ENCODE assay signal across 31 cellular contexts in genomic region chr1:167432780-167433179, GRCh38.
A peak's percentile ranks its signal among the peaks of the same experiment; 100 is the strongest.
DNase-seq lines count a peak whose midpoint lies in the region; ATAC-seq, FAIRE-seq and TF ChIP-seq lines count a peak whose summit lies in the region.
"Had no signal": no experiment of that assay in that cellular context is flagged by ENCODE, and none has a peak within 500 bp of the region (broad histone marks: within the 10 kb centered on the region; RNA-seq: fewer than 3 reads in every experiment).

No MANE protein-coding gene starts in this region.

- no peaks in the 10 kb centered on the region for H3K23me2 ChIP-seq in H1 (ENCODE audit: low read depth, low read length)

- WGBS in H1 (ENCODE audit: extremely low coverage in 1 of 2, insufficient coverage in 1 of 2, insufficient read length in 1 of 2, insufficient replicate concordance in 2 of 2, low coverage in 1 of 2, low lambda C conversion rate in 2 of 2, missing lambda C conversion rate in 1 of 2), 2 experiments = 94% methylated on average over 7 of the region's 7 CpGs; no CpG with 5 or more reads in 1 of the 2 experiments
- whole genome bisulfite sequencing in small intestine, 3 donors = 96 to 99% (median 98%) methylated on average over 7 of the region's 7 CpGs

- no peak overlapping the region for H2BK15ac ChIP-seq in H1 (ENCODE audit: low read length)

- H3K79me2 ChIP-seq in H1 (ENCODE audit: control insufficient read depth in 1 of 2, insufficient read depth in 2 of 2, low read length in 2 of 2) = no peaks in the 10 kb centered on the region

- no peak overlapping the region for H3K18ac ChIP-seq in H1 (ENCODE audit: extremely low read depth, low read length)

- no peak overlapping the region; a peak in 1 of 7 replicates for H3K9ac ChIP-seq in H1 (replicated peaks in 1 of 4; ENCODE audit: extremely low read depth in 1 of 4, low read depth in 3 of 4, low read length in 3 of 4)

- H3K4ac ChIP-seq in H1 (replicated peaks; ENCODE audit: insufficient read length, low read depth, low read length) = no peak overlapping the region

- H4K5ac ChIP-seq in H1 (ENCODE audit: insufficient read length, low read depth, low read length) = no peak overlapping the region

- no peak overlapping the region for H3K4me3 ChIP-seq in H1 (ENCODE audit: extremely low read depth in 1 of 4, insufficient read depth in 2 of 4, low read depth in 3 of 4, low read length in 4 of 4)
- H3K4me3 ChIP-seq in small intestine (ENCODE audit: low read depth in 1 of 2, low read length in 2 of 2) = no peak overlapping the region
- H3K4me3 ChIP-seq: HAP-1, ovary had no signal

- H2BK12ac ChIP-seq in H1 (ENCODE audit: low read depth, low read length) = peak overlapping the region; percentile 77; the same call in 1 of the 2 replicates

- peaks cover 90% of the 10 kb centered on the region for H3K36me3 Mint-ChIP-seq in activated T-cell treated with anti-CD3 and anti-CD28 coated beads, Interleukin-2, amount 50 U/mL, for 24 hours (ENCODE audit: low read depth)
- peaks cover 35% of the 10 kb centered on the region for H3K36me3 Mint-ChIP-seq in activated T-cell treated with anti-CD3 and anti-CD28 coated beads, Interleukin-2, amount 50 U/mL, for 4 hours (ENCODE audit: insufficient read depth)
- peaks cover 59% of the 10 kb centered on the region for H3K36me3 Mint-ChIP-seq in T-cell
- peaks cover 100% of the 10 kb centered on the region for H3K36me3 Mint-ChIP-seq in stimulated activated effector memory CD8-positive, alpha-beta T cell treated with anti-CD3 and anti-CD28 coated beads, Interleukin-12 subunit alpha, Interleukin-12 subunit beta, amount 100 ng/mL, for 72 hours
- H3K36me3 Mint-ChIP-seq: stimulated activated naive B cell treated with anti-CD40 and anti-IgM and Interleukin-4, amounts not matched to agents 10 μg/mL and 1 μg/mL and 100 μg/mL, for 72 hours had no signal

- no peak overlapping the region for H2AK5ac ChIP-seq in H1 (ENCODE audit: low read depth, low read length)

- no peak overlapping the region for H4K91ac ChIP-seq in H1 (replicated peaks; ENCODE audit: insufficient read length, low read length)

- no peaks in the 10 kb centered on the region for H3K27me3 Mint-ChIP-seq in activated T-cell treated with anti-CD3 and anti-CD28 coated beads, Interleukin-2, amount 50 U/mL, for 24 hours
- H3K27me3 Mint-ChIP-seq in activated T-cell treated with anti-CD3 and anti-CD28 coated beads, Interleukin-2, amount 50 U/mL, for 4 hours (ENCODE audit: low read depth) = no peaks in the 10 kb centered on the region
- no peaks in the 10 kb centered on the region for H3K27me3 Mint-ChIP-seq in T-cell

- H3K4me3 Mint-ChIP-seq in activated T-cell treated with anti-CD3 and anti-CD28 coated beads, Interleukin-2, amount 50 U/mL, for 24 hours = no peak overlapping the region
- no peak overlapping the region for H3K4me3 Mint-ChIP-seq in activated T-cell treated with anti-CD3 and anti-CD28 coated beads, Interleukin-2, amount 50 U/mL, for 4 hours
- H3K4me3 Mint-ChIP-seq in T-cell = no peak overlapping the region
- no peak overlapping the region for H3K4me3 Mint-ChIP-seq in stimulated activated effector memory CD8-positive, alpha-beta T cell treated with anti-CD3 and anti-CD28 coated beads, Interleukin-12 subunit alpha, Interleukin-12 subunit beta, amount 100 ng/mL, for 72 hours
- H3K4me3 Mint-ChIP-seq: nephron progenitor cell; stimulated activated naive B cell treated with anti-CD40 and anti-IgM and Interleukin-4, amounts not matched to agents 10 μg/mL and 1 μg/mL and 100 μg/mL, for 72 hours had no signal

- H3K4me1 ChIP-seq in H1 (replicated peaks in 1 of 4; ENCODE audit: control insufficient read depth in 3 of 4, insufficient read depth in 4 of 4, low read length in 3 of 4) (peaks cover 10 to 35% (median 23%) of the 10 kb centered on the region in 4 experiments), small intestine (ENCODE audit: control insufficient read depth in 2 of 2, insufficient read depth in 1 of 2, low read depth in 1 of 2, low read length in 1 of 2) (peaks cover 0 to 2% of the 10 kb centered on the region in 2 donors)

- no peak overlapping the region for H4K8ac ChIP-seq in H1 (ENCODE audit: extremely low read depth, insufficient read depth, low read length)

- H3K27ac ChIP-seq in H1 (ENCODE audit: low read depth, low read length) (no peak overlapping the region), small intestine (ENCODE audit: low read depth in 1 of 2, low read length in 1 of 2) (no peak overlapping the region)
- H3K27ac ChIP-seq: brain microvascular endothelial cell, ovary had no signal

- no peak overlapping the region for H2BK5ac ChIP-seq in H1 (ENCODE audit: low read depth, low read length)

- ATAC-seq in activated T-cell treated with anti-CD3 and anti-CD28 coated beads, Interleukin-2, amount 50 U/mL, for 4 hours = no peak
- no peak for ATAC-seq in T-cell (replicated peaks in 1 of 4)
- ATAC-seq in stimulated activated effector memory CD8-positive, alpha-beta T cell treated with anti-CD3 and anti-CD28 coated beads, Interleukin-12 subunit alpha, Interleukin-12 subunit beta, amount 100 ng/mL, for 72 hours = no peak
- ATAC-seq: Panc1 had no signal

- no peaks in the 10 kb centered on the region for H3K79me1 ChIP-seq in H1 (ENCODE audit: low read depth, low read length)

- no peak for TF ChIP-seq RAD21 in H1 (IDR thresholded peaks at IDR 0.05 in 1 of 2, conservative IDR thresholded peaks at IDR 0.05 in 1 of 2; ENCODE audit: low read depth in 2 of 2, low read length in 2 of 2)

- no peak for DNase-seq in activated T-cell treated with anti-CD3 and anti-CD28 coated beads, Interleukin-2, amount 50 U/mL, for 24 hours
- DNase-seq in activated T-cell treated with anti-CD3 and anti-CD28 coated beads, Interleukin-2, amount 50 U/mL, for 4 hours = no peak
- DNase-seq in T-cell (no peak), H1 (ENCODE audit: low read depth in 1 of 2, low spot score in 2 of 2) (peak in 1 of 2 experiments; percentile 40), superior temporal gyrus (ENCODE audit: extremely low spot score) (no peak), small intestine (no peak), AG08395 (ENCODE audit: low spot score) (no peak)
- DNase-seq in stimulated activated effector memory CD8-positive, alpha-beta T cell treated with anti-CD3 and anti-CD28 coated beads, Interleukin-12 subunit alpha, Interleukin-12 subunit beta, amount 100 ng/mL, for 72 hours (ENCODE audit: low spot score in 2 of 2) = no peak
- DNase-seq: 8988T; activated CD8-positive, alpha-beta memory T cell treated with anti-CD3 and anti-CD28 coated beads, Interleukin-2, amount 50 U/mL, for 48 hours; activated effector memory CD4-positive, alpha-beta T cell treated with anti-CD3 and anti-CD28 coated beads, Interleukin-2, amount 50 U/mL, for 16 hours; amniotic stem cell; brain microvascular endothelial cell; COR-L47; DMS79; effector CD4-positive, alpha-beta T cell; GF-D8; head of caudate nucleus; kidney; NCI-H1092 treated with DMSO at 0.1 percent for 48 hours; NCI-H187 treated with DMSO at 0.1 percent for 48 hours; NCI-H2171 treated with DMSO at 0.1 percent for 48 hours; NCI-H524 treated with DMSO at 0.1 percent for 48 hours; nephron progenitor cell; NK-92 treated with Interleukin-12 subunit alpha and Interleukin-12 subunit beta, amount 100 ng/mL, for 24 hours; ovary; SHP77; stimulated activated naive B cell treated with anti-CD40 and anti-IgM and Interleukin-4, amounts not matched to agents 10 μg/mL and 1 μg/mL and 100 μg/mL, for 72 hours; T1000 had no signal

- H3K36me3 ChIP-seq in H1 (ENCODE audit: control insufficient read depth in 2 of 4, insufficient read depth in 4 of 4, low read length in 3 of 4) (no peaks in the 10 kb centered on the region), small intestine (ENCODE audit: control insufficient read depth in 2 of 2, insufficient read depth in 2 of 2, low read length in 2 of 2) (no peaks in the 10 kb centered on the region)
- H3K36me3 ChIP-seq: brain microvascular endothelial cell, HAP-1, ovary had no signal

- TF ChIP-seq POLR2A in H1 (IDR thresholded peaks at IDR 0.05; ENCODE audit: control extremely low read depth in 1 of 2, low read depth in 2 of 2, low read length in 2 of 2) = no peak

- no peak overlapping the region for H3K56ac ChIP-seq in H1 (replicated peaks; ENCODE audit: insufficient read length, low read depth, low read length)

- H3K27ac Mint-ChIP-seq in activated T-cell treated with anti-CD3 and anti-CD28 coated beads, Interleukin-2, amount 50 U/mL, for 24 hours = peak overlapping the region; percentile 70
- H3K27ac Mint-ChIP-seq in T-cell = peak overlapping the region; percentile 73 to 79
- H3K27ac Mint-ChIP-seq in stimulated activated effector memory CD8-positive, alpha-beta T cell treated with anti-CD3 and anti-CD28 coated beads, Interleukin-12 subunit alpha, Interleukin-12 subunit beta, amount 100 ng/mL, for 72 hours = peak overlapping the region; percentile 94
- H3K27ac Mint-ChIP-seq: nephron progenitor cell; stimulated activated naive B cell treated with anti-CD40 and anti-IgM and Interleukin-4, amounts not matched to agents 10 μg/mL and 1 μg/mL and 100 μg/mL, for 72 hours had no signal

- no peak overlapping the region for H3K23ac ChIP-seq in H1 (ENCODE audit: insufficient read length)

- TF ChIP-seq EP300 in H1 (IDR thresholded peaks at IDR 0.05; ENCODE audit: borderline replicate concordance in 1 of 2, low read depth in 2 of 2, low read length in 2 of 2) = no peak

- no peak for FAIRE-seq in H1 (lab: Jason Lieb, UNC)
- no peak for FAIRE-seq in small intestine (lab: Jason Lieb, UNC)
- FAIRE-seq: kidney had no signal

- H3K27me3 ChIP-seq in H1 (replicated peaks in 1 of 4; ENCODE audit: control insufficient read depth in 3 of 4, extremely low read depth in 1 of 4, insufficient read depth in 3 of 4, low read length in 3 of 4) (peaks cover 0 to 3% (median 0%) of the 10 kb centered on the region in 4 experiments; a peak in 2 of 7 replicates), small intestine (ENCODE audit: control insufficient read depth in 2 of 2, insufficient read depth in 2 of 2, low read length in 2 of 2) (no peaks in the 10 kb centered on the region)
- H3K27me3 ChIP-seq: brain microvascular endothelial cell, ovary had no signal

- TF ChIP-seq CTCF in H1 (IDR thresholded peaks at IDR 0.05; ENCODE audit: control extremely low read depth in 1 of 3, insufficient read depth in 1 of 3, low read depth in 1 of 3, low read length in 3 of 3) = no peak

- no peak overlapping the region for H2BK20ac ChIP-seq in H1 (ENCODE audit: low read length)

- H4K20me1 ChIP-seq in H1 (replicated peaks in 1 of 2; ENCODE audit: control insufficient read depth in 1 of 2, insufficient read depth in 2 of 2, low read length in 2 of 2) = no peaks in the 10 kb centered on the region

- POLR2A ChIA-PET in T-cell (lab: Charles Lee) = interaction anchor here in 1 of 2 donors (0.6 kb wide), 1 partner anchor 19 kb away, joined by 3 read pairs; no protein-coding TSS in a partner anchor
- POLR2A ChIA-PET in H1 (lab: Charles Lee; ENCODE audit: partially characterized antibody) = interaction anchor here (2.1 kb wide), 1 partner anchor 22 kb away, joined by 8 read pairs; no protein-coding TSS in a partner anchor

- CTCF ChIA-PET in T-cell (lab: Charles Lee) (interaction anchor here in 1 of 2 donors (1.5 kb wide), 1 partner anchor 9 kb away, joined by 4 read pairs; no protein-coding TSS in a partner anchor), H1 (lab: Charles Lee; ENCODE audit: partially characterized antibody) (interaction anchor here (0.6 to 5.5 kb wide), 10 partner anchors 9 to 374 kb away, joined by 3 to 64 read pairs (median 3); partner anchors contain the start of gene CREG1)

- H3K9me3 ChIP-seq in H1 (ENCODE audit: insufficient read depth in 2 of 2, low read depth in 1 of 2, low read length in 1 of 2) (no peaks in the 10 kb centered on the region), small intestine (ENCODE audit: control insufficient read depth, low read depth) (no peaks in the 10 kb centered on the region)
- H3K9me3 ChIP-seq: HAP-1, ovary had no signal

- no peak overlapping the region for H2AFZ ChIP-seq in H1 (ENCODE audit: low read length)

- no peak overlapping the region for H3K14ac ChIP-seq in H1 (ENCODE audit: insufficient read length)

- H3K4me2 ChIP-seq in H1 (ENCODE audit: insufficient read depth in 1 of 2, low read depth in 2 of 2, low read length in 2 of 2) = no peak overlapping the region

- H2BK120ac ChIP-seq in H1 (replicated peaks; ENCODE audit: low read depth, low read length) = no peak overlapping the region

- peaks cover 61% of the 10 kb centered on the region for H3K4me1 Mint-ChIP-seq in activated T-cell treated with anti-CD3 and anti-CD28 coated beads, Interleukin-2, amount 50 U/mL, for 24 hours (ENCODE audit: low read depth)
- peaks cover 66% of the 10 kb centered on the region for H3K4me1 Mint-ChIP-seq in activated T-cell treated with anti-CD3 and anti-CD28 coated beads, Interleukin-2, amount 50 U/mL, for 4 hours (ENCODE audit: low read depth)
- H3K4me1 Mint-ChIP-seq in T-cell = peaks cover 49 to 85% (median 81%) of the 10 kb centered on the region in 3 donors
- peaks cover 83% of the 10 kb centered on the region for H3K4me1 Mint-ChIP-seq in stimulated activated effector memory CD8-positive, alpha-beta T cell treated with anti-CD3 and anti-CD28 coated beads, Interleukin-12 subunit alpha, Interleukin-12 subunit beta, amount 100 ng/mL, for 72 hours

- H3K9me3 Mint-ChIP-seq in activated T-cell treated with anti-CD3 and anti-CD28 coated beads, Interleukin-2, amount 50 U/mL, for 24 hours = no peaks in the 10 kb centered on the region
- no peaks in the 10 kb centered on the region for H3K9me3 Mint-ChIP-seq in activated T-cell treated with anti-CD3 and anti-CD28 coated beads, Interleukin-2, amount 50 U/mL, for 4 hours
- H3K9me3 Mint-ChIP-seq in T-cell = no peaks in the 10 kb centered on the region
- no peaks in the 10 kb centered on the region for H3K9me3 Mint-ChIP-seq in stimulated activated effector memory CD8-positive, alpha-beta T cell treated with anti-CD3 and anti-CD28 coated beads, Interleukin-12 subunit alpha, Interleukin-12 subunit beta, amount 100 ng/mL, for 72 hours
- H3K9me3 Mint-ChIP-seq: stimulated activated naive B cell treated with anti-CD40 and anti-IgM and Interleukin-4, amounts not matched to agents 10 μg/mL and 1 μg/mL and 100 μg/mL, for 72 hours had no signal
